ENCODE assay signal across 17 cellular contexts in the genomic region with DNA sequence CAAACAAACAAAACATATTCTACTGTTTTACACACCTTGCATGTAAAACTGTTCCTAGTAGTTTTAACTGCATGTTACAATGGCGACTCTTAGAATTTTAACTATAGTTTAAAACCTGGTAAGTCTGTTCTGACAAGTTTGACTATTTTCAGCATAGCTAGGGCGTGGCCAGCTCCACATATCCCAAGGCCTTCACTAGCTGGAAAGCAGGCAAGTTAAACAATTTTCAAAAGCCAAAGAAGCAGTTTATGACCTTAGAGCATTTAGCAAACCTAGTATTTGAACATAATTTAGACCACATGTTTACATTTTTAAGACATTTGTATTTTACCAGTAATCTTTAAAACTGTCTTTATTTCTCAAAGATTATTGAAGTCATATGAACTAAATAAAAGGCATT.
DNase-seq lines count a peak whose midpoint lies in the region; ATAC-seq, FAIRE-seq and TF ChIP-seq lines count a peak whose summit lies in the region.
"Had no signal": no experiment of that assay in that cellular context is flagged by ENCODE, and none has a peak within 500 bp of the region (broad histone marks: within the 10 kb centered on the region; RNA-seq: fewer than 3 reads in every experiment).

No MANE protein-coding gene starts in this region.

- H3K9me3 ChIP-seq in pancreas (no peaks in the 10 kb centered on the region), PC-3 (ENCODE audit: low read length) (no peaks in the 10 kb centered on the region)

- 76 to 92% methylated on average over 2 of the region's 2 CpGs for WGBS in pancreas, 2 donors

- H3F3A ChIP-seq in PC-3 (ENCODE audit: low read length, unreplicated experiment): no peaks in the 10 kb centered on the region

- CTCF ChIA-PET in PC-3 (lab: Charles Lee): no interaction called here

- no peaks in the 10 kb centered on the region for H4K20me1 ChIP-seq in PC-3 (ENCODE audit: low read length)

- H3K27ac ChIP-seq in pancreas (no peak overlapping the region), PC-3 (ENCODE audit: low read length) (no peak overlapping the region)

- FAIRE-seq in pancreas (lab: Jason Lieb, UNC): peak; percentile 56
- FAIRE-seq: G401.6, GM12878, GM19239, RCC 7860 had no signal

- POLR2A ChIA-PET in PC-3 (lab: Charles Lee; ENCODE audit: unreplicated experiment): no interaction called here

- no peaks in the 10 kb centered on the region for H3K36me3 ChIP-seq in pancreas
- H3K36me3 ChIP-seq in PC-3 (ENCODE audit: low read depth, low read length): no peaks in the 10 kb centered on the region

- no peak for ATAC-seq in pancreas
- ATAC-seq in PC-3: no peak
- no peak for ATAC-seq in HG02759 (IDR thresholded peaks at IDR 0.05; ENCODE audit: unreplicated experiment)
- ATAC-seq: GM12878, Right ventricle myocardium inferior had no signal

- no peak for TF ChIP-seq CTCF in AG10803 (conservative IDR thresholded peaks at IDR 0.05; ENCODE audit: low read length)
- no peak for TF ChIP-seq CTCF in HFF-Myc (IDR thresholded peaks at IDR 0.05; ENCODE audit: low read depth, low read length, missing control alignments)
- TF ChIP-seq CTCF in pancreas (IDR thresholded peaks at IDR 0.05): no peak
- no peak for TF ChIP-seq CTCF in PC-3 (conservative IDR thresholded peaks at IDR 0.05; ENCODE audit: low read depth, low read length)

- no peak overlapping the region for H3K9ac ChIP-seq in PC-3 (ENCODE audit: low read length)

- no peaks in the 10 kb centered on the region for H3K4me1 ChIP-seq in pancreas
- H3K4me1 ChIP-seq in PC-3 (ENCODE audit: insufficient read depth, low read length): no peaks in the 10 kb centered on the region

- H3K4me3 ChIP-seq in AG10803 (ENCODE audit: low read length): no peak overlapping the region
- no peak overlapping the region for H3K4me3 ChIP-seq in HFF-Myc (replicated peaks; ENCODE audit: low read depth, low read length)
- H3K4me3 ChIP-seq in pancreas: no peak overlapping the region
- no peak overlapping the region for H3K4me3 ChIP-seq in PC-3 (ENCODE audit: low read length)
- H3K4me3 ChIP-seq: GM12878 had no signal

- DNase-seq in AG10803 (ENCODE audit: low read depth): peak; percentile 73
- peak; percentile 44 for DNase-seq in HFF-Myc (ENCODE audit: extremely low read depth, low read depth)
- peak; percentile 73 for DNase-seq in fibroblast of gingiva (ENCODE audit: low read depth)
- no peak for DNase-seq in pancreas
- DNase-seq in activated naive CD4-positive, alpha-beta T cell treated with Interleukin-2 at 50 U/mL for 16 hours: no peak
- DNase-seq in PC-3: no peak
- DNase-seq: DMS 273 treated with DMSO at 0.1 percent for 48 hours, DND-41, HCEC 1CT, NCI-H1105 treated with DMSO at 0.1 percent for 48 hours, NCI-H1694 had no signal

- intact Hi-C loops in pancreas (cut with DNase I): no loop called here
- intact Hi-C loops in PC-3 (cut with micrococcal nuclease): no loop called here

- no peak overlapping the region for H3K4me2 ChIP-seq in PC-3 (ENCODE audit: low read length)

- H3K79me2 ChIP-seq in PC-3 (ENCODE audit: low read length): no peaks in the 10 kb centered on the region

- BruUV-seq in PC-3 (replicated peaks; lab: Mats Ljungman, UMichigan): no TSS peak

- H3K9me2 ChIP-seq in PC-3 (replicated peaks; ENCODE audit: low read length): no peaks in the 10 kb centered on the region

- H2AFZ ChIP-seq in PC-3 (ENCODE audit: low read length): no peak overlapping the region

- H3K27me3 ChIP-seq in pancreas: no peaks in the 10 kb centered on the region
- H3K27me3 ChIP-seq in PC-3 (ENCODE audit: low read length): no peaks in the 10 kb centered on the region

Comparison
In these comparisons a context has a peak if more than half of its experiments do, and no peak if none do; other contexts are left out.
1. DNase-seq: peak in AG10803 (single experiment), HFF-Myc (single experiment) and fibroblast of gingiva (single experiment); none in pancreas (0 of 6), activated naive CD4-positive, alpha-beta T cell treated with Interleukin-2 at 50 U/mL for 16 hours (single experiment) and PC-3 (single experiment).